8 cellular contexts compared by ENCODE assay signal in genomic region chr6:15662246-15663056, GRCh38. TPM values are rescaled to one million over a fixed set of nuclear protein-coding genes. Genes with fewer than 3 reads are reported as not detected.
A peak's percentile ranks its signal among the peaks of the same experiment; 100 is the strongest.
DNase-seq lines count a peak whose midpoint lies in the region; ATAC-seq and TF ChIP-seq lines count a peak whose summit lies in the region.

Gene DTNBP1, minus strand, starts transcription at chr6:15663028. Its CDS starts 159 bp downstream, at chr6:15662869.

- H3K9me3 ChIP-seq in RWPE2 (ENCODE audit: severe bottlenecking) = no peaks in the 10 kb centered on the region
- H3K9me3 ChIP-seq in neuronal stem cell (replicated peaks in 1 of 2; ENCODE audit: control insufficient read depth in 2 of 2, insufficient read depth in 1 of 2, low read depth in 1 of 2, low read length in 2 of 2) = no peaks in the 10 kb centered on the region

- no peak within 1 kb of the TSS for H4K91ac ChIP-seq in neuronal stem cell (ENCODE audit: low read depth, low read length, poor library complexity)

- ATAC-seq in GM21367 (IDR thresholded peaks at IDR 0.05; ENCODE audit: unreplicated experiment) (peak; percentile 56), RWPE2 (ENCODE audit: low read depth) (peak; percentile 80), foreskin keratinocyte (peak; percentile 75)

- peaks cover 1% of the 10 kb centered on the region for H3K79me1 ChIP-seq in neuronal stem cell (ENCODE audit: low read depth, low read length)

- peak within 1 kb of the TSS; percentile 91 for H3K9ac ChIP-seq in neuronal stem cell (ENCODE audit: low read depth, low read length, poor library complexity)

- H3K14ac ChIP-seq in neuronal stem cell (ENCODE audit: low read length) = peak within 1 kb of the TSS; percentile 42

- TF ChIP-seq CTCF in RWPE2 (IDR thresholded peaks at IDR 0.05; ENCODE audit: poor library complexity, severe bottlenecking) (no peak), foreskin keratinocyte (conservative IDR thresholded peaks at IDR 0.05) (no peak), subcutaneous adipose tissue (IDR thresholded peaks at IDR 0.05; ENCODE audit: low read depth) (no peak)

- H3K27me3 ChIP-seq in RWPE2 (ENCODE audit: insufficient read depth, poor library complexity, severe bottlenecking) (peaks cover 4% of the 10 kb centered on the region), foreskin keratinocyte (peaks cover 21% of the 10 kb centered on the region), neuronal stem cell (ENCODE audit: control insufficient read depth in 3 of 3, insufficient read depth in 3 of 3, low read depth in 1 of 3, low read length in 3 of 3) (peaks cover 0 to 20% (median 2%) of the 10 kb centered on the region in 3 experiments)

- H2AK5ac ChIP-seq in neuronal stem cell (ENCODE audit: low read depth, low read length) = peak within 1 kb of the TSS; percentile 23

- no peak within 1 kb of the TSS for H4K8ac ChIP-seq in neuronal stem cell (ENCODE audit: low read depth, low read length)

- no peaks in the 10 kb centered on the region for H3K36me3 ChIP-seq in RWPE2 (ENCODE audit: low read depth)
- H3K36me3 ChIP-seq in neuronal stem cell (replicated peaks in 1 of 2; ENCODE audit: control insufficient read depth in 2 of 2, insufficient read depth in 2 of 2, low read length in 2 of 2) = peaks cover 0 to 5% of the 10 kb centered on the region in 2 donors

- WGBS in neuronal stem cell (ENCODE audit: extremely low coverage in 2 of 2, insufficient read length in 2 of 2, insufficient replicate concordance in 1 of 2), 2 donors = no CpG with 5 or more reads among the region's 99 CpGs

- peak within 1 kb of the TSS; percentile 3 for H3K27ac ChIP-seq in RWPE2 (ENCODE audit: poor library complexity, severe bottlenecking)
- H3K27ac ChIP-seq in foreskin keratinocyte = no peak within 1 kb of the TSS
- no peak within 1 kb of the TSS for H3K27ac ChIP-seq in neuronal stem cell (replicated peaks; ENCODE audit: low read length)

- no peak within 1 kb of the TSS for H3K4ac ChIP-seq in neuronal stem cell (ENCODE audit: low read length)

- peak within 1 kb of the TSS; percentile 94 for H3K4me2 ChIP-seq in neuronal stem cell (ENCODE audit: insufficient read depth, low read length, poor library complexity, severe bottlenecking)

- H2BK5ac ChIP-seq in neuronal stem cell (ENCODE audit: low read length) = peak within 1 kb of the TSS; percentile 1

- peak within 1 kb of the TSS; percentile 76 for H2BK15ac ChIP-seq in neuronal stem cell (ENCODE audit: low read length)

- H3K4me3 ChIP-seq in RWPE2 (ENCODE audit: severe bottlenecking) = peak within 1 kb of the TSS; percentile 67
- H3K4me3 ChIP-seq in neuronal stem cell (ENCODE audit: low read length in 2 of 2) = peak within 1 kb of the TSS; percentile 88 to 90

- no peak within 1 kb of the TSS for H2BK12ac ChIP-seq in neuronal stem cell (ENCODE audit: low read length)

- H3K23ac ChIP-seq in neuronal stem cell (ENCODE audit: low read depth, low read length, poor library complexity) = peak within 1 kb of the TSS; percentile 94

- H2BK120ac ChIP-seq in neuronal stem cell (ENCODE audit: low read depth, low read length) = no peak within 1 kb of the TSS

- peak within 1 kb of the TSS; percentile 88 for H3K18ac ChIP-seq in neuronal stem cell (ENCODE audit: low read length)

- H3K4me1 ChIP-seq in RWPE2 (ENCODE audit: insufficient read depth, poor library complexity, severe bottlenecking) (no peaks in the 10 kb centered on the region), foreskin keratinocyte (peaks cover 3% of the 10 kb centered on the region), neuronal stem cell (ENCODE audit: control insufficient read depth in 2 of 2, insufficient read depth in 1 of 2, low read depth in 1 of 2, low read length in 2 of 2) (peaks cover 4 to 9% of the 10 kb centered on the region in 2 donors)

- DNase-seq in DMS153 (lab: John Stamatoyannopoulos, UW) (peak; percentile 57), HT1080 (ENCODE audit: low read depth) (peak; percentile 54), RWPE2 (ENCODE audit: low spot score) (peak; percentile 68), foreskin keratinocyte (peak in 1 of 2 donors; percentile 45), neuronal stem cell (ENCODE audit: low spot score) (peak; percentile 75)
- peak; percentile 75 for DNase-seq in activated effector memory CD4-positive, alpha-beta T cell treated with Interleukin-2 at 50 U/mL for 16 hours

- H2AFZ ChIP-seq in neuronal stem cell (ENCODE audit: low read length) = peak within 1 kb of the TSS; percentile 100

RNA-seq across cellular contexts. Expression of gene DTNBP1, which starts in this region (rescaled TPM):
- 3.3 and 11.9 TPM in 2 replicates for total RNA-seq in HT1080 (2014; rRNA removed; shearing (Covaris generic))
- 13.3 and 14.3 TPM in 2 replicates for polyA plus RNA-seq in HT1080 (2015; cell fraction: cytosol; rRNA removed)
- polyA plus RNA-seq in HT1080 (2015; cell fraction: nucleus; rRNA removed) = 12.1 and 12.8 TPM in 2 replicates
- total RNA-seq in foreskin keratinocyte (10.2 and 12.1 TPM in 2 replicates), subcutaneous adipose tissue (10 to 100 TPM in 3 of 4 donors, 1 to 10 TPM in 1; 7.7 to 15.9 (median 12.5) TPM)
- 15.6 and 16.5 TPM in 2 replicates for polyA plus RNA-seq in foreskin keratinocyte
- 18.1 TPM for polyA plus RNA-seq in neuronal stem cell (2013, experiment 1 of 2)
- 17.7 TPM for polyA plus RNA-seq in neuronal stem cell (2013, experiment 2 of 2)
